Comparison of ENCODE assay signal across 2 cellular contexts in genomic region chr2:157173740-157174184, GRCh38.
A peak's percentile ranks its signal among the peaks of the same experiment; 100 is the strongest.
TF ChIP-seq lines count a peak whose summit lies in the region.

No MANE protein-coding gene starts in this region.

TF ChIP-seq in IMR-90, 13 proteins besides CTCF, POLR2A, EP300 and RAD21 (continued from another document):
- no peak for TF ChIP-seq CHD1 (IDR thresholded peaks at IDR 0.05; ENCODE audit: low read depth, low read length)
- TF ChIP-seq RCOR1 (IDR thresholded peaks at IDR 0.05; ENCODE audit: insufficient replicate concordance, low read length) = peak; percentile 46
- no peak for TF ChIP-seq USF2 (IDR thresholded peaks at IDR 0.05; ENCODE audit: low read depth, low read length)
- peak; percentile 99 for TF ChIP-seq CEBPB (IDR thresholded peaks at IDR 0.05; ENCODE audit: low read depth, low read length)
- TF ChIP-seq MAZ (IDR thresholded peaks at IDR 0.05; ENCODE audit: borderline replicate concordance, low read depth, low read length) = no peak; the same call in 1 of the 2 replicates

TF ChIP-seq in HepG2, 621 proteins besides CTCF, POLR2A, EP300 and RAD21 (continued from another document):
- TF ChIP-seq THAP7 (CRISPR knock-in tag; IDR thresholded peaks at IDR 0.05) = no peak
- TF ChIP-seq CEBPB (IDR thresholded peaks at IDR 0.05; ENCODE audit: borderline replicate concordance, low read depth, low read length) = no peak
- TF ChIP-seq SP4 (CRISPR knock-in tag; IDR thresholded peaks at IDR 0.05) = no peak
- no peak for TF ChIP-seq ETV5 (CRISPR knock-in tag; IDR thresholded peaks at IDR 0.05; ENCODE audit: borderline replicate concordance)
- TF ChIP-seq HMG20B (CRISPR knock-in tag; conservative IDR thresholded peaks at IDR 0.05) = no peak
- no peak for TF ChIP-seq CREB1 (IDR thresholded peaks at IDR 0.05)
- TF ChIP-seq CREB1 (CRISPR knock-in tag; IDR thresholded peaks at IDR 0.05) = no peak
- TF ChIP-seq TERF1 (CRISPR knock-in tag; IDR thresholded peaks at IDR 0.05) = no peak
- TF ChIP-seq JARID2 (CRISPR knock-in tag; IDR thresholded peaks at IDR 0.05; ENCODE audit: insufficient replicate concordance) = no peak
- TF ChIP-seq DPF2 (CRISPR knock-in tag; IDR thresholded peaks at IDR 0.05; ENCODE audit: borderline replicate concordance, low read depth) = no peak
- peak; percentile 23 to 70; a peak in 2 of 4 replicates for TF ChIP-seq MAFK (conservative IDR thresholded peaks at IDR 0.05 in 1 of 2, IDR thresholded peaks at IDR 0.05 in 1 of 2; ENCODE audit: low read length in 2 of 2)
- no peak for TF ChIP-seq NFKB2 (CRISPR knock-in tag; IDR thresholded peaks at IDR 0.05; ENCODE audit: borderline replicate concordance)
